Comparison of ENCODE assay signal across 9 cellular contexts in genomic region chr16:55842369-55843104, GRCh38. TPM values are rescaled to one million over a fixed set of nuclear protein-coding genes. Genes with fewer than 3 reads are reported as not detected.
A peak's percentile ranks its signal among the peaks of the same experiment; 100 is the strongest.
DNase-seq lines count a peak whose midpoint lies in the region; TF ChIP-seq lines count a peak whose summit lies in the region.
"Had no signal": no experiment of that assay in that cellular context is flagged by ENCODE, and none has a peak within 500 bp of the region (broad histone marks: within the 10 kb centered on the region; RNA-seq: fewer than 3 reads in every experiment).

No MANE protein-coding gene starts in this region.

- no peaks in the 10 kb centered on the region for H3K36me3 Mint-ChIP-seq in HFFc6 (ENCODE audit: low read depth)
- H3K36me3 Mint-ChIP-seq: activated naive CD4-positive, alpha-beta T cell treated with anti-CD3 and anti-CD28 coated beads, Interleukin-2, amount 50 U/mL, for 72 hours had no signal

- no peak overlapping the region for H3K27ac ChIP-seq in uterus

- no peaks in the 10 kb centered on the region for H3K36me3 ChIP-seq in NT2/D1 (ENCODE audit: insufficient read depth, insufficient read length, low read length)
- no peaks in the 10 kb centered on the region for H3K36me3 ChIP-seq in uterus

- H3K4me1 Mint-ChIP-seq in HFFc6 (ENCODE audit: low read depth) = no peaks in the 10 kb centered on the region

- TF ChIP-seq CTCF in HFFc6 (IDR thresholded peaks at IDR 0.05) = peak; percentile 90
- peak; percentile 55 to 60 (median 58) for TF ChIP-seq CTCF in uterus (IDR thresholded peaks at IDR 0.05)

- H3K9me3 Mint-ChIP-seq in HFFc6 = no peaks in the 10 kb centered on the region
- H3K9me3 Mint-ChIP-seq: activated naive CD4-positive, alpha-beta T cell treated with anti-CD3 and anti-CD28 coated beads, Interleukin-2, amount 50 U/mL, for 72 hours had no signal

- H3K27me3 ChIP-seq in NT2/D1 (ENCODE audit: insufficient read depth, insufficient read length) (peaks cover 4% of the 10 kb centered on the region), uterus (peaks cover 0 to 3% of the 10 kb centered on the region in 2 donors)

- intact Hi-C loops in uterus (cut with DNase I; ENCODE audit: low total_unique reads) = no loop called here

- H3K4me1 ChIP-seq in NT2/D1 (ENCODE audit: insufficient read depth, insufficient read length) (no peaks in the 10 kb centered on the region), uterus (no peaks in the 10 kb centered on the region)

- H3K9ac ChIP-seq in NT2/D1 (ENCODE audit: insufficient read length, low read depth) = no peak overlapping the region

- H3K9me3 ChIP-seq in NT2/D1 (ENCODE audit: insufficient read depth, low read length) (no peaks in the 10 kb centered on the region), uterus (no peaks in the 10 kb centered on the region)

- H3K27me3 Mint-ChIP-seq in HFFc6 (ENCODE audit: insufficient read depth) = peaks cover 11% of the 10 kb centered on the region

- DNase-seq in NCI-H510A treated with DMSO at 0.1 percent for 48 hours (lab: John Stamatoyannopoulos, UW) (peak; percentile 56), NCI-H510A (lab: John Stamatoyannopoulos, UW) (no peak), HFFc6 (peak; percentile 24), NT2/D1 (ENCODE audit: low read depth, low spot score) (peak; percentile 27), left kidney (ENCODE audit: low read depth, low spot score) (peak; percentile 73), uterus (no peak), NCI-H2029 (lab: John Stamatoyannopoulos, UW) (no peak)
- peak; percentile 15 for DNase-seq in central memory CD4-positive, alpha-beta T cell

- no peak for TF ChIP-seq POLR2A in uterus (IDR thresholded peaks at IDR 0.05)

- H3K4me3 ChIP-seq in NT2/D1 (ENCODE audit: insufficient read length, low read depth) = no peak overlapping the region
- no peak overlapping the region for H3K4me3 ChIP-seq in uterus

- no peak overlapping the region for H3K4me3 Mint-ChIP-seq in HFFc6

- H3K27ac Mint-ChIP-seq in HFFc6 = no peak overlapping the region
- H3K27ac Mint-ChIP-seq: activated naive CD4-positive, alpha-beta T cell treated with anti-CD3 and anti-CD28 coated beads, Interleukin-2, amount 50 U/mL, for 72 hours had no signal

RNA-seq across cellular contexts. Expression of gene CES1, which starts 9.6 kb away (rescaled TPM):
- not detected for total RNA-seq in HFFc6 (2021; fragmentation: NEBNext Ultra II Directional; extraction: Animal tissue kit (Norgen Biotek cat#: 25700))
- 10 to 100 TPM in 2 of 4 donors, 1 to 10 TPM in 2; 1.3 to 31.7 (median 14.5) TPM for total RNA-seq in uterus
- total RNA-seq: activated naive CD4-positive, alpha-beta T cell treated with anti-CD3 and anti-CD28 coated beads, Interleukin-2, amount 50 U/mL, for 72 hours had no signal

RNA-seq across cellular contexts. Expression of gene CES5A, which starts 32.6 kb away (rescaled TPM):
- not detected for total RNA-seq in HFFc6 (2021; fragmentation: NEBNext Ultra II Directional; extraction: Animal tissue kit (Norgen Biotek cat#: 25700))
- not detected for total RNA-seq in uterus
- total RNA-seq: activated naive CD4-positive, alpha-beta T cell treated with anti-CD3 and anti-CD28 coated beads, Interleukin-2, amount 50 U/mL, for 72 hours had no signal

Comparison
In these comparisons a context has a peak if more than half of its experiments do, and no peak if none do; other contexts are left out.
1. DNase-seq: peak in NCI-H510A treated with DMSO at 0.1 percent for 48 hours (single experiment), HFFc6 (single experiment), NT2/D1 (single experiment), central memory CD4-positive, alpha-beta T cell (single experiment) and left kidney (single experiment); none in NCI-H510A (single experiment), uterus (0 of 2) and NCI-H2029 (single experiment).